1 cellular context compared by ENCODE assay signal in genomic region chr3:33426068-33426467, GRCh38.
TF ChIP-seq lines count a peak whose summit lies in the region.

No MANE protein-coding gene starts in this region.

TF ChIP-seq in GM23338, 12 proteins besides CTCF, POLR2A, EP300 and RAD21 (continued from another document):
- TF ChIP-seq EZH2 (IDR thresholded peaks at IDR 0.05; ENCODE audit: low read depth, unreplicated experiment) (no peak), ZNF462 (CRISPR knock-in tag; IDR thresholded peaks at IDR 0.05) (peak; percentile 64), POLR2AphosphoS5 (IDR thresholded peaks at IDR 0.05; ENCODE audit: low read depth) (no peak), ETS1 (IDR thresholded peaks at IDR 0.05) (no peak), NANOG (IDR thresholded peaks at IDR 0.05; ENCODE audit: borderline replicate concordance) (peak; percentile 91; the same call in 1 of the 2 replicates), ZNF114 (CRISPR knock-in tag; IDR thresholded peaks at IDR 0.05) (0 out of 2 replicates have a peak, but pooled peaks have one; percentile 53)
